ENCODE assay signal across 31 cellular contexts in the genomic region with DNA sequence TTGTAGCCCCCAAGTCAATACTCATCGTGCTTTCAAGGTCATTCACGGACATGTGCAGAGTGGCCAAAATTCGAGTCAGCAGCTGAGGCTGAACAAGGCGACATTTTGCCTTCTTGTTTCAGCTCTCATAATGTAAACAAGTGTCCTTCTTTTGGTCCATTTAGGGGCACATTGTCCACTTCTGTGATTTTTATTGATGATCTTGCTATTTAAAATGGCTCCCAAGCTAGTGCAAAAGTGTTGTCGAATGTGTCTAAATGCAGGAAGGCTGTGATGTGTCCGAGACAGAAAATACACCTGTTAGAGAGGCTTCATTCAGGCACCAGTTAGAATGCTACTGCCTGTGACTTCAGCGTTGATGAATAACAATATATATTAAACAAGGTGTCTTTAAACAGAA.
"Had no signal": no experiment of that assay in that cellular context is flagged by ENCODE, and none has a peak within 500 bp of the region (broad histone marks: within the 10 kb centered on the region; RNA-seq: fewer than 3 reads in every experiment).

No MANE protein-coding gene starts in this region.

- H3K4me1 ChIP-seq: lower lobe of right lung, pancreas, prostate gland, sigmoid colon, spleen, testis, thyroid gland, transverse colon, vagina had no signal

- H3K27me3 ChIP-seq: left lung, neural progenitor cell, pancreas, sigmoid colon, spleen, testis, thyroid gland, transverse colon, upper lobe of left lung, vagina had no signal

- H3K27ac ChIP-seq: left lung, lower lobe of right lung, neural progenitor cell, pancreas, prostate gland, sigmoid colon, spleen, testis, thyroid gland, transverse colon, upper lobe of left lung, vagina had no signal

- H3K9ac ChIP-seq: neural progenitor cell had no signal

- H3K9me3 ChIP-seq: left lung, lower lobe of right lung, pancreas, prostate gland, sigmoid colon, spleen, testis, thyroid gland, transverse colon, upper lobe of left lung, vagina had no signal

- H3K4me3 ChIP-seq: left lung, lower lobe of right lung, neural progenitor cell, pancreas, prostate gland, sigmoid colon, spleen, testis, thyroid gland, transverse colon, upper lobe of left lung, vagina had no signal

- H2AFZ ChIP-seq: neural progenitor cell had no signal

- ATAC-seq: left colon; left lung; lower lobe of right lung; natural killer cell; pancreas; right cardiac atrium; stimulated activated memory B cell treated with anti-CD40 and anti-IgM and Interleukin-4, amounts not matched to agents 10 μg/mL and 1 μg/mL and 100 μg/mL, for 72 hours; stimulated activated naive CD8-positive, alpha-beta T cell treated with anti-CD3 and anti-CD28 coated beads, Interleukin-15, amount 100 ng/mL, for 72 hours had no signal

- H3K4me2 ChIP-seq: neural progenitor cell had no signal

- H3K36me3 ChIP-seq: left lung, lower lobe of right lung, neural progenitor cell, pancreas, prostate gland, sigmoid colon, spleen, thyroid gland, transverse colon, upper lobe of left lung, vagina had no signal

- DNase-seq: immature natural killer cell; kidney; left colon; left lung; lower lobe of right lung; mammary epithelial cell; mesenchymal stem cell; naive B cell; natural killer cell; nephron progenitor cell; pancreas; posterior cingulate gyrus; retina; right cardiac atrium; sigmoid colon; small intestine; spleen; stimulated activated CD4-positive, alpha-beta T cell treated with anti-CD3 and anti-CD28 coated beads, Interleukin-2, amount 100 ng/mL, for 48 hours; stimulated activated CD4-positive, alpha-beta T cell treated with anti-CD3 and anti-CD28 coated beads, Interleukin-4, amount 100 ng/mL, for 4 hours; stimulated activated CD8-positive, alpha-beta memory T cell treated with anti-CD3 and anti-CD28 coated beads, Interleukin-4, amount 100 ng/mL, for 48 hours; stimulated activated naive CD4-positive, alpha-beta T cell treated with Interleukin-2 at 50 U/mL for 16 hours; stimulated activated naive CD8-positive, alpha-beta T cell treated with anti-CD3 and anti-CD28 coated beads, Interleukin-15, amount 100 ng/mL, for 72 hours; testis; thyroid gland; transverse colon; upper lobe of left lung had no signal

- FAIRE-seq: islet of Langerhans, kidney, pancreas, small intestine had no signal
